ENCODE assay signal across 8 cellular contexts in the genomic region with DNA sequence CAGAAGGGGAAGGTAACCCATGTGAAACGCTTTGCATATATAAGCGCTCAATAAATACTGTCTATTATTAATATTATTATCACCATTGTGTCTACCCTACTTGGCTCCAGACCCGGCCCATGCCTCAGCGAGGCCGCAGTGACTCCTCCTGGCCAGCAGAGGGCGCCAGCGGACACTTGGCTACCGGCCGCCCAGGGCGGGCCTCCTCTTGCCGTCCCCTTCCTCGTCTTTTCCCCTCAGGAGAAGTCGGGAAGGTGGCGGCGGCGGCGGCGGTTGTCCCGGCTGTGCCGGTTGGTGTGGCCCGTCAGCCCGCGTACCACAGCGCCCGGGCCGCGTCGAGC. TPM values are rescaled to one million over a fixed set of nuclear protein-coding genes. Genes with fewer than 3 reads are reported as not detected.
DNase-seq lines count a peak whose midpoint lies in the region; ATAC-seq and TF ChIP-seq lines count a peak whose summit lies in the region.

A gene with protein sequence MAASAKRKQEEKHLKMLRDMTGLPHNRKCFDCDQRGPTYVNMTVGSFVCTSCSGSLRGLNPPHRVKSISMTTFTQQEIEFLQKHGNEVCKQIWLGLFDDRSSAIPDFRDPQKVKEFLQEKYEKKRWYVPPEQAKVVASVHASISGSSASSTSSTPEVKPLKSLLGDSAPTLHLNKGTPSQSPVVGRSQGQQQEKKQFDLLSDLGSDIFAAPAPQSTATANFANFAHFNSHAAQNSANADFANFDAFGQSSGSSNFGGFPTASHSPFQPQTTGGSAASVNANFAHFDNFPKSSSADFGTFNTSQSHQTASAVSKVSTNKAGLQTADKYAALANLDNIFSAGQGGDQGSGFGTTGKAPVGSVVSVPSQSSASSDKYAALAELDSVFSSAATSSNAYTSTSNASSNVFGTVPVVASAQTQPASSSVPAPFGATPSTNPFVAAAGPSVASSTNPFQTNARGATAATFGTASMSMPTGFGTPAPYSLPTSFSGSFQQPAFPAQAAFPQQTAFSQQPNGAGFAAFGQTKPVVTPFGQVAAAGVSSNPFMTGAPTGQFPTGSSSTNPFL (plus strand): TSS at position 233 of the 341 bp plus-strand sequence. CDS start 266 bp downstream, outside the sequence.

- intact Hi-C loops in T-helper 2 cell treated with Interferon-gamma antibody and Interleukin-4, amounts not matched to agents 100 ng/mL and 5 ng/mL, for 36 hours (cut with micrococcal nuclease): loop anchor here (1.0 to 5.0 kb wide), 5 partner anchors 8 to 635 kb away; partner anchors contain the start of genes MFF and RHBDD1
- intact Hi-C loops in right cardiac atrium (cut with DNase I): loop anchor here in 3 of 4 donors (5.0 to 10.0 kb wide), 3 partner anchors 67 to 295 kb away; no protein-coding TSS in a partner anchor
- intact Hi-C loops in vagina (cut with DNase I): no loop called here

- in situ Hi-C loops in GM13977 (cut with MboI; ENCODE audit: low pct_unique_long_range_greater_than_20kb, low sequenced_read_pairs, unreplicated experiment): no loop called here

- H3K27me3 ChIP-seq in right cardiac atrium (ENCODE audit: control insufficient read depth, insufficient read depth) (no peaks in the 10 kb centered on the region), rectal smooth muscle tissue (ENCODE audit: control insufficient read depth, insufficient read depth, low read length) (no peaks in the 10 kb centered on the region), vagina (no peaks in the 10 kb centered on the region)

- H3K4me3 ChIP-seq in right cardiac atrium (ENCODE audit: low read length) (peak within 1 kb of the TSS; percentile 99), rectal smooth muscle tissue (ENCODE audit: low read length) (peak within 1 kb of the TSS; percentile 77), vagina (peak within 1 kb of the TSS; percentile 81 to 100)

- TF ChIP-seq CTCF in GM13977 (IDR thresholded peaks at IDR 0.05; ENCODE audit: extremely low read depth, insufficient read depth, missing control alignments): peak; percentile 97
- peak; percentile 89 to 95 (median 89) for TF ChIP-seq CTCF in vagina (IDR thresholded peaks at IDR 0.05)

- H3K27ac ChIP-seq in right cardiac atrium (ENCODE audit: low read length) (peak within 1 kb of the TSS; percentile 87), rectal smooth muscle tissue (ENCODE audit: low read depth, low read length) (peak within 1 kb of the TSS; percentile 86), vagina (peak within 1 kb of the TSS; percentile 86)

- ATAC-seq in HG02678 (IDR thresholded peaks at IDR 0.05; ENCODE audit: unreplicated experiment): peak; percentile 89
- peak; percentile 89 to 90 for ATAC-seq in right cardiac atrium

- peak in 1 of 2 donors; percentile 43 for TF ChIP-seq POLR2A in vagina (IDR thresholded peaks at IDR 0.05)

- H3K4me1 ChIP-seq in right cardiac atrium (ENCODE audit: control insufficient read depth, insufficient read depth, low read length): peaks cover 2% of the 10 kb centered on the region
- H3K4me1 ChIP-seq in rectal smooth muscle tissue (ENCODE audit: control insufficient read depth, insufficient read depth, low read length): peaks cover 7% of the 10 kb centered on the region
- peaks cover 44% of the 10 kb centered on the region for H3K4me1 ChIP-seq in vagina

- WGBS in right cardiac atrium: under 1% methylated on average over 28 of the region's 28 CpGs

- H3K9me3 ChIP-seq in right cardiac atrium (ENCODE audit: control insufficient read depth, low read length) (no peaks in the 10 kb centered on the region), vagina (no peaks in the 10 kb centered on the region)

- DNase-seq in GM13977 (ENCODE audit: low spot score) (peak; percentile 91), NCI-H1105 treated with DMSO at 0.1 percent for 48 hours (lab: John Stamatoyannopoulos, UW) (peak; percentile 65), anterior cingulate cortex (lab: John Stamatoyannopoulos, UW) (peak; percentile 19 to 89 (median 76)), right cardiac atrium (peak; percentile 84 to 94 (median 93)), vagina (ENCODE audit: extremely low spot score in 2 of 2) (no peak)

- H3K9ac ChIP-seq in rectal smooth muscle tissue (ENCODE audit: low read length): no peak within 1 kb of the TSS

- H3K36me3 ChIP-seq in rectal smooth muscle tissue (ENCODE audit: control insufficient read depth, insufficient read depth, low read length) (no peaks in the 10 kb centered on the region), vagina (no peaks in the 10 kb centered on the region)

RNA-seq across cellular contexts. Expression of the gene that starts here (rescaled TPM):
- total RNA-seq in T-helper 2 cell treated with Interferon-gamma antibody and Interleukin-4, amounts not matched to agents 100 ng/mL and 5 ng/mL, for 36 hours: 74.5 and 75.0 TPM in 2 replicates
- total RNA-seq in right cardiac atrium (10 to 100 TPM; 41.2 to 65.3 (median 50.4) TPM), vagina (53.3 TPM)
- polyA plus RNA-seq in right cardiac atrium: 21.5 TPM

Comparison
In these comparisons a context has a peak if more than half of its experiments do, and no peak if none do; other contexts are left out.
1. DNase-seq: peak in GM13977 (single experiment), NCI-H1105 treated with DMSO at 0.1 percent for 48 hours (single experiment), anterior cingulate cortex (58 of 58) and right cardiac atrium (3 of 3); none in vagina (0 of 2).
2. Peak in every context shown above with its lines, with median percentiles within 50 percentile points of each other: H3K27ac ChIP-seq and H3K4me3 ChIP-seq.